Comparison of ENCODE assay signal across 11 cellular contexts in genomic region chr16:70749681-70750601, GRCh38. TPM values are rescaled to one million over a fixed set of nuclear protein-coding genes. Genes with fewer than 3 reads are reported as not detected.
DNase-seq lines count a peak whose midpoint lies in the region; ATAC-seq, FAIRE-seq and TF ChIP-seq lines count a peak whose summit lies in the region.
"Had no signal": no experiment of that assay in that cellular context is flagged by ENCODE, and none has a peak within 500 bp of the region (broad histone marks: within the 10 kb centered on the region; RNA-seq: fewer than 3 reads in every experiment).

No MANE protein-coding gene starts in this region.

- no peaks in the 10 kb centered on the region for H3K79me2 ChIP-seq in H1 (ENCODE audit: control insufficient read depth in 1 of 2, insufficient read depth in 2 of 2, low read length in 2 of 2)

- no peak overlapping the region for H2AFZ ChIP-seq in H1 (ENCODE audit: low read length)

- H2BK12ac ChIP-seq in H1 (ENCODE audit: low read depth, low read length) = no peak overlapping the region

- ATAC-seq in Right ventricle myocardium superior (ENCODE audit: poor library complexity) (no peak), HG03378 (IDR thresholded peaks at IDR 0.05; ENCODE audit: unreplicated experiment) (no peak), HG02610 (IDR thresholded peaks at IDR 0.05; ENCODE audit: unreplicated experiment) (no peak), GM21528 (IDR thresholded peaks at IDR 0.05; ENCODE audit: low FRiP score, unreplicated experiment) (no peak)
- no peak for ATAC-seq in naive thymus-derived CD8-positive, alpha-beta T cell

- H4K5ac ChIP-seq in H1 (ENCODE audit: insufficient read length, low read depth, low read length) = no peak overlapping the region

- H3K9me3 Mint-ChIP-seq in naive thymus-derived CD8-positive, alpha-beta T cell = no peaks in the 10 kb centered on the region
- H3K9me3 Mint-ChIP-seq: CD4-positive, alpha-beta memory T cell had no signal

- H2BK120ac ChIP-seq in H1 (replicated peaks; ENCODE audit: low read depth, low read length) = no peak overlapping the region

- H3K79me1 ChIP-seq in H1 (ENCODE audit: low read depth, low read length) = no peaks in the 10 kb centered on the region

- H3K23me2 ChIP-seq in H1 (ENCODE audit: low read depth, low read length) = no peaks in the 10 kb centered on the region

- H3K4ac ChIP-seq in H1 (replicated peaks; ENCODE audit: insufficient read length, low read depth, low read length) = no peak overlapping the region

- peak overlapping the region; percentile 53; the same call in 1 of the 2 replicates for H2AK5ac ChIP-seq in H1 (ENCODE audit: low read depth, low read length)

- no peak for TF ChIP-seq RAD21 in H1 (IDR thresholded peaks at IDR 0.05 in 1 of 2, conservative IDR thresholded peaks at IDR 0.05 in 1 of 2; ENCODE audit: low read depth in 2 of 2, low read length in 2 of 2)

- no peak overlapping the region for H3K14ac ChIP-seq in H1 (ENCODE audit: insufficient read length)

- no peak overlapping the region for H3K18ac ChIP-seq in H1 (ENCODE audit: extremely low read depth, low read length)

- H3K27ac Mint-ChIP-seq in naive thymus-derived CD8-positive, alpha-beta T cell = peak overlapping the region; percentile 38 to 92 (median 76)

- H3K36me3 ChIP-seq in left ventricle myocardium inferior = no peaks in the 10 kb centered on the region
- H3K36me3 ChIP-seq in H1 (ENCODE audit: control insufficient read depth in 2 of 4, insufficient read depth in 4 of 4, low read length in 3 of 4) = no peaks in the 10 kb centered on the region
- no peaks in the 10 kb centered on the region for H3K36me3 ChIP-seq in uterus

- no peak overlapping the region for H2BK20ac ChIP-seq in H1 (ENCODE audit: low read length)

- TF ChIP-seq EP300 in H1 (IDR thresholded peaks at IDR 0.05; ENCODE audit: borderline replicate concordance in 1 of 2, low read depth in 2 of 2, low read length in 2 of 2) = no peak

- H3K23ac ChIP-seq in H1 (ENCODE audit: insufficient read length) = no peak overlapping the region

- intact Hi-C loops in left ventricle myocardium inferior (cut with micrococcal nuclease) = loop anchor here (10.0 kb wide), 1 partner anchor 65 kb away; the partner anchor contains the start of gene MTSS2
- intact Hi-C loops in Right ventricle myocardium superior (cut with DNase I) = no loop called here
- intact Hi-C loops in uterus (cut with DNase I; ENCODE audit: low total_unique reads) = no loop called here

- CTCF ChIA-PET in H1 (lab: Charles Lee; ENCODE audit: partially characterized antibody) = interaction anchor here (0.7 to 7.0 kb wide), 9 partner anchors 10 to 71 kb away, joined by 3 to 57 read pairs (median 5); no protein-coding TSS in a partner anchor

- H4K91ac ChIP-seq in H1 (replicated peaks; ENCODE audit: insufficient read length, low read length) = no peak overlapping the region

- FAIRE-seq in H1 (lab: Jason Lieb, UNC) = no peak

- H4K20me1 ChIP-seq in H1 (replicated peaks in 1 of 2; ENCODE audit: control insufficient read depth in 1 of 2, insufficient read depth in 2 of 2, low read length in 2 of 2) = peaks cover 0 to 7% of the 10 kb centered on the region in 2 experiments

- no peak overlapping the region for H3K4me2 ChIP-seq in H1 (ENCODE audit: insufficient read depth in 1 of 2, low read depth in 2 of 2, low read length in 2 of 2)

- peak overlapping the region; percentile 78 for H3K27ac ChIP-seq in left ventricle myocardium inferior (replicated peaks)
- H3K27ac ChIP-seq in H1 (ENCODE audit: low read depth, low read length) = peak overlapping the region; percentile 32; the same call in 1 of the 2 replicates
- peak overlapping the region; percentile 86 to 92 for H3K27ac ChIP-seq in uterus

- H3K56ac ChIP-seq in H1 (replicated peaks; ENCODE audit: insufficient read length, low read depth, low read length) = no peak overlapping the region

- H3K4me1 Mint-ChIP-seq in naive thymus-derived CD8-positive, alpha-beta T cell = peaks cover 19 to 52% (median 37%) of the 10 kb centered on the region in 4 donors

- H3K4me3 Mint-ChIP-seq in naive thymus-derived CD8-positive, alpha-beta T cell = peak overlapping the region in 2 of 10 donors; percentile 16 to 36
- H3K4me3 Mint-ChIP-seq: activated naive CD8-positive, alpha-beta T cell; CD4-positive, alpha-beta memory T cell had no signal

- H3K36me3 Mint-ChIP-seq in naive thymus-derived CD8-positive, alpha-beta T cell = peaks cover 0 to 14% (median 3%) of the 10 kb centered on the region in 3 donors
- H3K36me3 Mint-ChIP-seq: activated naive CD8-positive, alpha-beta T cell had no signal

- no peak overlapping the region for H4K8ac ChIP-seq in H1 (ENCODE audit: extremely low read depth, insufficient read depth, low read length)

- H3K4me1 ChIP-seq in left ventricle myocardium inferior (peaks cover 77% of the 10 kb centered on the region), H1 (replicated peaks in 1 of 4; ENCODE audit: control insufficient read depth in 3 of 4, insufficient read depth in 4 of 4, low read length in 3 of 4) (peaks cover 0 to 10% (median 6%) of the 10 kb centered on the region in 4 experiments; a peak in 5 of 7 replicates), uterus (peaks cover 39% of the 10 kb centered on the region in 2 donors)

- no peak overlapping the region for H2BK15ac ChIP-seq in H1 (ENCODE audit: low read length)

- DNase-seq in left ventricle myocardium inferior = no peak
- no peak for DNase-seq in Right ventricle myocardium superior
- no peak for DNase-seq in H1 (ENCODE audit: low read depth in 1 of 2, low spot score in 2 of 2)
- DNase-seq in naive thymus-derived CD8-positive, alpha-beta T cell = no peak
- DNase-seq in uterus = peak; percentile 68 to 69
- DNase-seq: CD4-positive, alpha-beta memory T cell; stimulated activated CD4-positive, alpha-beta T cell treated with anti-CD3 and anti-CD28 coated beads, Interleukin-4, amount 100 ng/mL, for 1 hour had no signal

- H3K9ac ChIP-seq in H1 (replicated peaks in 1 of 4; ENCODE audit: extremely low read depth in 1 of 4, low read depth in 3 of 4, low read length in 3 of 4) = no peak overlapping the region

- H3K9me3 ChIP-seq in left ventricle myocardium inferior (replicated peaks) = no peaks in the 10 kb centered on the region
- no peaks in the 10 kb centered on the region for H3K9me3 ChIP-seq in H1 (ENCODE audit: insufficient read depth in 2 of 2, low read depth in 1 of 2, low read length in 1 of 2)
- H3K9me3 ChIP-seq in uterus = no peaks in the 10 kb centered on the region

- no peaks in the 10 kb centered on the region for H3K27me3 Mint-ChIP-seq in naive thymus-derived CD8-positive, alpha-beta T cell
- H3K27me3 Mint-ChIP-seq: activated naive CD8-positive, alpha-beta T cell; CD4-positive, alpha-beta memory T cell had no signal

- WGBS in H1 (ENCODE audit: extremely low coverage in 1 of 2, insufficient coverage in 1 of 2, insufficient read length in 1 of 2, insufficient replicate concordance in 2 of 2, low coverage in 1 of 2, low lambda C conversion rate in 2 of 2, missing lambda C conversion rate in 1 of 2), 2 experiments = 93% methylated on average over 12 of the region's 16 CpGs; no CpG with 5 or more reads in 1 of the 2 experiments

- H3K4me3 ChIP-seq in left ventricle myocardium inferior = no peak overlapping the region
- H3K4me3 ChIP-seq in H1 (ENCODE audit: extremely low read depth in 1 of 4, insufficient read depth in 2 of 4, low read depth in 3 of 4, low read length in 4 of 4) = no peak overlapping the region
- H3K4me3 ChIP-seq in uterus = no peak overlapping the region

- H2BK5ac ChIP-seq in H1 (ENCODE audit: low read depth, low read length) = no peak overlapping the region

- TF ChIP-seq POLR2A in H1 (IDR thresholded peaks at IDR 0.05; ENCODE audit: control extremely low read depth in 1 of 2, low read depth in 2 of 2, low read length in 2 of 2) (no peak), uterus (IDR thresholded peaks at IDR 0.05) (no peak)

- no peak for TF ChIP-seq CTCF in left ventricle myocardium inferior (IDR thresholded peaks at IDR 0.05; ENCODE audit: borderline replicate concordance)
- no peak for TF ChIP-seq CTCF in H1 (IDR thresholded peaks at IDR 0.05; ENCODE audit: control extremely low read depth in 1 of 3, insufficient read depth in 1 of 3, low read depth in 1 of 3, low read length in 3 of 3)
- TF ChIP-seq CTCF in uterus (IDR thresholded peaks at IDR 0.05) = no peak

- H3K27me3 ChIP-seq in left ventricle myocardium inferior (ENCODE audit: low read depth) (no peaks in the 10 kb centered on the region), H1 (replicated peaks in 1 of 4; ENCODE audit: control insufficient read depth in 3 of 4, extremely low read depth in 1 of 4, insufficient read depth in 3 of 4, low read length in 3 of 4) (no peaks in the 10 kb centered on the region), uterus (no peaks in the 10 kb centered on the region)

- POLR2A ChIA-PET in H1 (lab: Charles Lee; ENCODE audit: partially characterized antibody) = interaction anchor here (0.7 to 1.2 kb wide), 3 partner anchors 45 to 161 kb away, joined by 3 read pairs; no protein-coding TSS in a partner anchor
- POLR2A ChIA-PET in naive thymus-derived CD8-positive, alpha-beta T cell (lab: Charles Lee) = interaction anchor here (0.6 to 1.7 kb wide), 4 partner anchors 8 to 815 kb away, joined by 3 to 4 read pairs (median 4); no protein-coding TSS in a partner anchor

TF ChIP-seq in H1, 55 proteins besides CTCF, POLR2A, EP300 and RAD21:
- TF ChIP-seq GTF2F1 (IDR thresholded peaks at IDR 0.05; ENCODE audit: borderline replicate concordance, low read depth, low read length) (no peak), CEBPB (IDR thresholded peaks at IDR 0.05; ENCODE audit: low read depth, low read length) (no peak), BRCA1 (IDR thresholded peaks at IDR 0.05; ENCODE audit: low read depth, low read length) (no peak), KDM5A (IDR thresholded peaks at IDR 0.05; ENCODE audit: low read length) (no peak), CHD2 (IDR thresholded peaks at IDR 0.05; ENCODE audit: low read length) (no peak), TBP (IDR thresholded peaks at IDR 0.05; ENCODE audit: low read depth, low read length) (no peak)

RNA-seq across cellular contexts. Expression of gene VAC14, which starts 51.0 kb away (rescaled TPM):
- total RNA-seq in left ventricle myocardium inferior = 21.0 TPM
- 17.4 TPM for total RNA-seq in Right ventricle myocardium superior
- 52.8 and 56.0 TPM in 2 replicates for total RNA-seq in H1 (2021; fragmentation: NEBNext Ultra II Directional; extraction: Animal tissue kit (Norgen Biotek cat#: 25700))
- 108 and 113 TPM in 2 replicates for polyA plus RNA-seq in H1 (2011; rRNA removed)
- 54.9 TPM for polyA plus RNA-seq in H1 (2011; cell fraction: cytosol; rRNA removed)
- 102 TPM for polyA plus RNA-seq in H1 (2011; cell fraction: nucleus; rRNA removed)
- polyA plus RNA-seq in H1 (2012, experiment 1 of 2) = 42.1 to 66.4 TPM (median 62.1 TPM) in 4 replicates
- polyA plus RNA-seq in H1 (2012, experiment 2 of 2) = 81.7 TPM
- 35.5 TPM for polyA plus RNA-seq in H1 (2013, experiment 1 of 2)
- polyA plus RNA-seq in H1 (2013, experiment 2 of 2) = 32.4 TPM
- polyA minus RNA-seq in H1 (2011; rRNA and poly(A)+ RNA removed) = 76.8 and 86.7 TPM in 2 replicates
- polyA minus RNA-seq in H1 (2011; cell fraction: cytosol; rRNA and poly(A)+ RNA removed) = 43.9 TPM
- 51.4 TPM for polyA minus RNA-seq in H1 (2011; cell fraction: nucleus; rRNA and poly(A)+ RNA removed)
- 10 to 100 TPM; 41.4 to 44.9 TPM for total RNA-seq in naive thymus-derived CD8-positive, alpha-beta T cell
- polyA plus RNA-seq in naive thymus-derived CD8-positive, alpha-beta T cell = 10 to 100 TPM; 27.2 to 50.7 (median 31.5) TPM
- total RNA-seq in uterus = 10 to 100 TPM in 3 of 4 donors, 1 to 10 TPM in 1; 4.7 to 30.6 (median 17.4) TPM

Comparison
In these comparisons a context has a peak if more than half of its experiments do, and no peak if none do; other contexts are left out.
1. DNase-seq: peak in uterus (2 of 2); none in left ventricle myocardium inferior (single experiment), Right ventricle myocardium superior (single experiment), H1 (0 of 2) and naive thymus-derived CD8-positive, alpha-beta T cell (0 of 10).
2. H3K27ac ChIP-seq: peak in every context shown above with its lines; median percentile 89 in uterus; 78 in left ventricle myocardium inferior; 32 in H1.